In genomic region chr9:70510157-70510770, GRCh38 we compare ENCODE assay signal across 8 cellular contexts.
DNase-seq lines count a peak whose midpoint lies in the region; ATAC-seq and TF ChIP-seq lines count a peak whose summit lies in the region.

No MANE protein-coding gene starts in this region.

- H3K27me3 ChIP-seq in hepatocyte = no peaks in the 10 kb centered on the region
- H3K27me3 ChIP-seq in testis = no peaks in the 10 kb centered on the region

- intact Hi-C loops in Right ventricle myocardium superior (cut with DNase I) = no loop called here
- intact Hi-C loops in cardiac septum (cut with DNase I) = no loop called here
- intact Hi-C loops in testis (cut with DNase I; ENCODE audit: low total_unique reads) = no loop called here

- 89% methylated on average over 3 of the region's 3 CpGs for WGBS in hepatocyte (ENCODE audit: low lambda C conversion rate, missing lambda C conversion rate)
- 77 to 85% methylated on average over 3 of the region's 3 CpGs for WGBS in testis, 2 donors

- H4K20me1 ChIP-seq in hepatocyte (ENCODE audit: insufficient read depth, poor library complexity, severe bottlenecking) = no peaks in the 10 kb centered on the region

- TF ChIP-seq POLR2A in testis (IDR thresholded peaks at IDR 0.05) = no peak

- H3K27ac ChIP-seq in hepatocyte (no peak overlapping the region), testis (no peak overlapping the region)

- no peak overlapping the region for H3K4me2 ChIP-seq in hepatocyte

- no peaks in the 10 kb centered on the region for H3K9me3 ChIP-seq in hepatocyte (ENCODE audit: low read depth)
- H3K9me3 ChIP-seq in testis = no peaks in the 10 kb centered on the region

- no peaks in the 10 kb centered on the region for H3K79me2 ChIP-seq in hepatocyte

- H3K9me2 ChIP-seq in hepatocyte (replicated peaks; ENCODE audit: insufficient read depth) = no peaks in the 10 kb centered on the region

- H3K4me3 ChIP-seq in hepatocyte = no peak overlapping the region
- no peak overlapping the region for H3K4me3 ChIP-seq in testis

- DNase-seq in Right ventricle myocardium superior (peak; percentile 56), cardiac septum (ENCODE audit: low spot score) (no peak), UCSD-AML1 (lab: John Stamatoyannopoulos, UW; ENCODE audit: unreplicated experiment) (peak; percentile 31), hepatocyte (ENCODE audit: low spot score) (peak; percentile 45), testis (peak; percentile 59), H4 (ENCODE audit: low spot score) (no peak), SK-N-DZ (ENCODE audit: low spot score) (no peak)

- H2AFZ ChIP-seq in hepatocyte = no peak overlapping the region

- H3K4me1 ChIP-seq in hepatocyte (ENCODE audit: insufficient read depth) (no peaks in the 10 kb centered on the region), testis (no peaks in the 10 kb centered on the region)

- H3K36me3 ChIP-seq in hepatocyte (replicated peaks; ENCODE audit: insufficient read depth, low read depth) = no peaks in the 10 kb centered on the region
- no peaks in the 10 kb centered on the region for H3K36me3 ChIP-seq in testis (ENCODE audit: low read depth, missing control alignments)

- TF ChIP-seq CTCF in hepatocyte (IDR thresholded peaks at IDR 0.05; ENCODE audit: poor library complexity) = peak; percentile 45
- TF ChIP-seq CTCF in testis (IDR thresholded peaks at IDR 0.05) = peak in 2 of 3 experiments; percentile 32 to 55

- ATAC-seq in Right ventricle myocardium superior (ENCODE audit: poor library complexity) = peak; percentile 53
- no peak for ATAC-seq in GM21717 (IDR thresholded peaks at IDR 0.05; ENCODE audit: unreplicated experiment)

Comparison
In these comparisons a context has a peak if more than half of its experiments do, and no peak if none do; other contexts are left out.
1. DNase-seq: peak in Right ventricle myocardium superior (single experiment), UCSD-AML1 (single experiment), hepatocyte (single experiment) and testis (single experiment); none in cardiac septum (single experiment), H4 (single experiment) and SK-N-DZ (single experiment).